ENCODE assay signal across 7 cellular contexts in genomic region chr2:71326968-71327367, GRCh38.
"Had no signal": no experiment of that assay in that cellular context is flagged by ENCODE, and none has a peak within 500 bp of the region (broad histone marks: within the 10 kb centered on the region; RNA-seq: fewer than 3 reads in every experiment).

No MANE protein-coding gene starts in this region.

- DNase-seq: H9, HCEC 1CT, HFFc6, IMR-90, KBM-7 had no signal

- ATAC-seq: GM23338 had no signal

- H3K27ac ChIP-seq: HL-60 had no signal

- H3K4me3 ChIP-seq: GM23338 had no signal
